ENCODE assay signal across 1 cellular context in genomic region chr6:90663873-90664272, GRCh38.
TF ChIP-seq lines count a peak whose summit lies in the region.

No MANE protein-coding gene starts in this region.

TF ChIP-seq in HCT116, 20 proteins besides CTCF, POLR2A, EP300 and RAD21 (continued from another document):
- TF ChIP-seq REST (IDR thresholded peaks at IDR 0.05; ENCODE audit: low read depth) (no peak), SP1 (IDR thresholded peaks at IDR 0.05; ENCODE audit: low read depth) (no peak), ZBTB33 (IDR thresholded peaks at IDR 0.05; ENCODE audit: extremely low read depth, insufficient replicate concordance, low read length) (no peak), ZFX (IDR thresholded peaks at IDR 0.05) (no peak), POLR2AphosphoS5 (IDR thresholded peaks at IDR 0.05; ENCODE audit: low read depth, low read length) (no peak), TCF7L2 (IDR thresholded peaks at IDR 0.05; ENCODE audit: borderline replicate concordance, extremely low read depth, insufficient read depth, insufficient read length) (no peak), CEBPB (IDR thresholded peaks at IDR 0.05; ENCODE audit: low read depth) (no peak), SRF (IDR thresholded peaks at IDR 0.05; ENCODE audit: low read depth) (no peak), CBX3 (IDR thresholded peaks at IDR 0.05; ENCODE audit: low read depth) (no peak), MAX (IDR thresholded peaks at IDR 0.05) (no peak), ZNF274 (IDR thresholded peaks at IDR 0.05; ENCODE audit: low read depth, low read length) (no peak), ELF1 (IDR thresholded peaks at IDR 0.05; ENCODE audit: borderline replicate concordance, low read depth) (no peak), ATF3 (IDR thresholded peaks at IDR 0.05) (no peak)
